15 cellular contexts compared by ENCODE assay signal in the genomic region with DNA sequence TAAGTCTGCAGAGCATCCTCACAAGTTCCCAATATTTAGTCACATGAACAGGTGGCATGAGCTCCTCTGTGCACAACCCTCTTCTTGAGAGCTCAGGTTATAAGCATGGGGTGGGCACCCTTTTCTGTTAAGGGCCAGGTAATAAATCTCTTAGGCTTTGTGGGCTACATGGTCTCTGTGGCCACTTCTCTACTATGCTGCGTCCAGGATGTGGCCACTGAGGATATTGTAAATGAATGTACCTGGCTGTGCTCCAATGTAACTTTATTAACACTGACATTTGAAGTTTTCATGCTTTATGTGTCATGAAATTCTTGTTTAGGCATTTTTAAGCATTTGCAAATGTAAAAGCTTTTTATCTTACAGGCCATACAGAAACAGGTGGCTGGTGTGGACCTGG.
DNase-seq lines count a peak whose midpoint lies in the region; ATAC-seq and TF ChIP-seq lines count a peak whose summit lies in the region.
"Had no signal": no experiment of that assay in that cellular context is flagged by ENCODE, and none has a peak within 500 bp of the region (broad histone marks: within the 10 kb centered on the region; RNA-seq: fewer than 3 reads in every experiment).

No MANE protein-coding gene starts in this region.

- no peaks in the 10 kb centered on the region for H3K36me3 Mint-ChIP-seq in natural killer cell

- intact Hi-C loops in dorsolateral prefrontal cortex (cut with DNase I), result no loop called here
- intact Hi-C loops in natural killer cell (cut with micrococcal nuclease), result no loop called here

- no peaks in the 10 kb centered on the region for H3K4me1 Mint-ChIP-seq in natural killer cell

- DNase-seq in NCI-H510A treated with DMSO at 0.1 percent for 48 hours (lab: John Stamatoyannopoulos, UW) (peak; percentile 9), NCI-H510A (lab: John Stamatoyannopoulos, UW) (no peak), amniotic epithelial cell (ENCODE audit: low read depth) (peak; percentile 36), fibroblast of pulmonary artery (ENCODE audit: low read depth) (peak; percentile 21), dorsolateral prefrontal cortex (no peak), HuH-7 (ENCODE audit: low spot score) (no peak), natural killer cell (no peak)
- DNase-seq: C1 segment of cervical spinal cord, GDM1, HCEC 1CT, MM.1S, NCI-H1105, NCI-H187 treated with DMSO at 0.1 percent for 48 hours had no signal

- no peaks in the 10 kb centered on the region for H3K27me3 Mint-ChIP-seq in natural killer cell (ENCODE audit: low read depth in 2 of 2)

- no peak overlapping the region for H3K4me3 Mint-ChIP-seq in natural killer cell

- H3K4me3 ChIP-seq in fibroblast of pulmonary artery (replicated peaks; ENCODE audit: low read depth, low read length) (no peak overlapping the region), dorsolateral prefrontal cortex (no peak overlapping the region)

- H3K9me3 Mint-ChIP-seq in natural killer cell, result peaks cover 5 to 10% of the 10 kb centered on the region in 2 donors

- TF ChIP-seq CTCF in fibroblast of pulmonary artery (IDR thresholded peaks at IDR 0.05; ENCODE audit: low read length, missing control alignments) (no peak), dorsolateral prefrontal cortex (IDR thresholded peaks at IDR 0.05 in 54 of 56, conservative IDR thresholded peaks at IDR 0.05 in 2 of 56; ENCODE audit: low read depth in 1 of 56, partially characterized antibody in 56 of 56) (no peak), natural killer cell (IDR thresholded peaks at IDR 0.05) (no peak)

- H3K27me3 ChIP-seq in dorsolateral prefrontal cortex, result no peaks in the 10 kb centered on the region

- ATAC-seq in natural killer cell (no peak), HG03039 (IDR thresholded peaks at IDR 0.05; ENCODE audit: unreplicated experiment) (no peak)

- no peak overlapping the region for H3K27ac ChIP-seq in dorsolateral prefrontal cortex
- H3K27ac ChIP-seq: 22Rv1 had no signal

- no peak overlapping the region for H3K27ac Mint-ChIP-seq in natural killer cell

Comparison
In these comparisons a context has a peak if more than half of its experiments do, and no peak if none do; other contexts are left out.
1. DNase-seq: peak in NCI-H510A treated with DMSO at 0.1 percent for 48 hours (single experiment), amniotic epithelial cell (single experiment) and fibroblast of pulmonary artery (single experiment); none in NCI-H510A (single experiment), dorsolateral prefrontal cortex (0 of 10), HuH-7 (single experiment) and natural killer cell (single experiment).